ENCODE assay signal across 8 cellular contexts in the genomic region with DNA sequence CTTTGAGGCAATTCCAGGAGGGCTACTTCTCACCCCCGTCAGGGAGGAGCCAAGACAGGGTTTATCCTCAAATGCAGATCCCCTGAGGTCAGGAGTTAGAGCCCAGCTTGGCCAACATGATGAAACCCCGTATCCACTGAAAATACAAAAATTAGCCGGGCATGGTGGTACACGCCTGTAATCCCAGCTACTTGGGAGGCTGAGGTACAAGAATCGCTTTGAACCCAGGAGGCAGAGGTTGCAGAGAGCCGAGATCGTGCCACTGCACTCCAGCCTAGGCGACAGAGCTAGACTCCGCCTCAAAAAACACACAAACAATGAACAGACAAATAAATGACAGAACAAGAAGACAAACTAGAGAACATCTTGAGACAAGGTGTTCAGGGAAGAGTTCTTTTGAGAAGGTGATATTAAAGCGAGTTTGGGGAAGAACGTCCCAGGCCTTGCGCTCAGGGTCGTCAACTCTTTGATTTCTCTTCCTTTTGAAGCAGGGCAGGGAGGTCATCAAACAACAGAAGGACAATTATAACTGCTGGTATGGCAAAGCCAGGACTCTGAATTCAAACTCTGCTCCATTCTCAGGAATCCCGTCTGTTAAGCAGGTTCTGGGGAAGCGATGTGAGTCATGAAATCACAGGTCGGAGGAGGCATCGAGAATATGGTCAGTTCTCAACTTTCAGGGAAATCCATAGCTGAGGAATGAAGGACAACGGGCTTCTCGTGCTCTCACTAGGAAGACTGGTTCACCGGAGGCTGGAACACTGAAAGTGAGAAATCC. TPM values are rescaled to one million over a fixed set of nuclear protein-coding genes. Genes with fewer than 3 reads are reported as not detected.
DNase-seq lines count a peak whose midpoint lies in the region; ATAC-seq and TF ChIP-seq lines count a peak whose summit lies in the region.

No MANE protein-coding gene starts in this region.

- H3K4ac ChIP-seq in mesendoderm (ENCODE audit: low read depth, low read length) = no peak overlapping the region

- H3K4me2 ChIP-seq in BLaER1 treated with 17β-estradiol and CSF1 and Interleukin-3, amounts not matched to agents 10 nM and 100 nM = peak overlapping the region; percentile 83 to 95 (median 90)
- peak overlapping the region; percentile 83 for H3K4me2 ChIP-seq in mammary epithelial cell (ENCODE audit: insufficient read depth, low read depth, low read length)
- peak overlapping the region; percentile 90 for H3K4me2 ChIP-seq in mesendoderm (ENCODE audit: low read length)

- intact Hi-C loops in mammary epithelial cell (cut with micrococcal nuclease) = loop anchor here (5.0 kb wide), 1 partner anchor 45 kb away; no protein-coding TSS in a partner anchor

- TF ChIP-seq CTCF in mammary epithelial cell (conservative IDR thresholded peaks at IDR 0.05 in 1 of 2, IDR thresholded peaks at IDR 0.05 in 1 of 2; ENCODE audit: extremely low read depth in 1 of 2, insufficient read depth in 1 of 2, low read depth in 1 of 2, low read length in 2 of 2) = no peak

- no peak overlapping the region for H3K23ac ChIP-seq in mesendoderm (ENCODE audit: low read length)

- H3K18ac ChIP-seq in mesendoderm (ENCODE audit: low read length) = peak overlapping the region; percentile 34

- H2AK5ac ChIP-seq in mesendoderm (ENCODE audit: low read length) = no peak overlapping the region

- H3K79me1 ChIP-seq in mesendoderm (ENCODE audit: low read length) = peaks cover 16% of the 10 kb centered on the region

- no peak overlapping the region for H2BK120ac ChIP-seq in mesendoderm (ENCODE audit: low read depth, low read length)

- H3K79me2 ChIP-seq in mammary epithelial cell (ENCODE audit: insufficient read depth, low read length) = peaks cover 45% of the 10 kb centered on the region
- peaks cover 32% of the 10 kb centered on the region for H3K79me2 ChIP-seq in mesendoderm (ENCODE audit: control insufficient read depth, insufficient read depth, low read length)

- peaks cover under 1 to 16% (median 10%) of the 10 kb centered on the region in 11 experiments; a peak in 17 of 22 replicates for H3K36me3 ChIP-seq in BLaER1 treated with 17β-estradiol and CSF1 and Interleukin-3, amounts not matched to agents 10 nM and 100 nM
- H3K36me3 ChIP-seq in mammary epithelial cell (ENCODE audit: insufficient read depth, low read length) (no peaks in the 10 kb centered on the region), mesendoderm (ENCODE audit: control insufficient read depth, insufficient read depth, low read length) (no peaks in the 10 kb centered on the region)

- dilution Hi-C loops in mammary epithelial cell (cut with HindIII; ENCODE audit: low sequenced_read_pairs) = no loop called here

- CTCF ChIA-PET in mammary epithelial cell (lab: Charles Lee; ENCODE audit: low non-redundant PET) = no interaction called here

- H3K4me1 ChIP-seq in BLaER1 treated with 17β-estradiol and CSF1 and Interleukin-3, amounts not matched to agents 10 nM and 100 nM = peaks cover 39 to 48% (median 42%) of the 10 kb centered on the region in 10 experiments
- H3K4me1 ChIP-seq in mammary epithelial cell (ENCODE audit: insufficient read depth, low read length) (peaks cover 15% of the 10 kb centered on the region), mesendoderm (ENCODE audit: control insufficient read depth, low read depth, low read length) (peaks cover 11% of the 10 kb centered on the region)

- peak overlapping the region; percentile 79 to 97 (median 89) for H3K4me3 ChIP-seq in BLaER1 treated with 17β-estradiol and CSF1 and Interleukin-3, amounts not matched to agents 10 nM and 100 nM
- peak overlapping the region; percentile 68 for H3K4me3 ChIP-seq in Jurkat, Clone E6-1 (ENCODE audit: low read length)
- H3K4me3 ChIP-seq in mammary epithelial cell (replicated peaks in 1 of 3; ENCODE audit: insufficient read depth in 1 of 3, low read depth in 2 of 3, low read length in 3 of 3) = peak overlapping the region; percentile 68 to 74 (median 73)
- H3K4me3 ChIP-seq in mesendoderm (ENCODE audit: low read length) = peak overlapping the region; percentile 70

- H4K20me1 ChIP-seq in BLaER1 treated with 17β-estradiol and CSF1 and Interleukin-3, amounts not matched to agents 10 nM and 100 nM = peaks cover 30 to 36% (median 31%) of the 10 kb centered on the region in 11 experiments
- no peaks in the 10 kb centered on the region for H4K20me1 ChIP-seq in mammary epithelial cell (ENCODE audit: insufficient read depth, low read length)

- H3K9ac ChIP-seq in BLaER1 treated with 17β-estradiol and CSF1 and Interleukin-3, amounts not matched to agents 10 nM and 100 nM = peak overlapping the region; percentile 89 to 99 (median 97)
- H3K9ac ChIP-seq in mammary epithelial cell (ENCODE audit: insufficient read depth, low read length) (peak overlapping the region; percentile 95), mesendoderm (ENCODE audit: low read length) (peak overlapping the region; percentile 84)

- H3K9me3 ChIP-seq in BLaER1 treated with 17β-estradiol and CSF1 and Interleukin-3, amounts not matched to agents 10 nM and 100 nM (replicated peaks in 1 of 11) = no peaks in the 10 kb centered on the region
- no peaks in the 10 kb centered on the region for H3K9me3 ChIP-seq in mammary epithelial cell (replicated peaks; ENCODE audit: insufficient read depth, low read length)

- no peak overlapping the region for H2BK5ac ChIP-seq in mesendoderm (ENCODE audit: low read length)

- no peaks in the 10 kb centered on the region for H3K27me3 ChIP-seq in BLaER1 treated with 17β-estradiol and CSF1 and Interleukin-3, amounts not matched to agents 10 nM and 100 nM
- H3K27me3 ChIP-seq in mammary epithelial cell (ENCODE audit: insufficient read depth, low read length) (no peaks in the 10 kb centered on the region), mesendoderm (ENCODE audit: insufficient read depth, low read length, poor library complexity) (no peaks in the 10 kb centered on the region)

- BruUV-seq in mammary epithelial cell (replicated peaks; lab: Mats Ljungman, UMichigan) = TSS peak; percentile 81

- peak overlapping the region; percentile 94 for H2AFZ ChIP-seq in mammary epithelial cell (ENCODE audit: low read depth, low read length)

- no peak overlapping the region for H4K8ac ChIP-seq in mesendoderm (ENCODE audit: low read depth, low read length)

- ATAC-seq in HG03520 (IDR thresholded peaks at IDR 0.05; ENCODE audit: unreplicated experiment) = no peak

- no peak for DNase-seq in Jurkat, Clone E6-1 (ENCODE audit: low read depth, low spot score)
- peak; percentile 63 for DNase-seq in mammary epithelial cell
- DNase-seq in mesendoderm = no peak
- no peak for DNase-seq in nucleus accumbens (lab: John Stamatoyannopoulos, UW)
- no peak for DNase-seq in ecto neural progenitor cell (ENCODE audit: low spot score)
- no peak for DNase-seq in effector CD4-positive, alpha-beta T cell

- no peak overlapping the region for H2BK15ac ChIP-seq in mesendoderm (replicated peaks; ENCODE audit: low read depth)

- H4K5ac ChIP-seq in mesendoderm (ENCODE audit: low read length) = no peak overlapping the region

- in situ Hi-C loops in mammary epithelial cell (cut with MboI; ENCODE audit: low sequenced_read_pairs in 2 of 2) = no loop called here

- 31% methylated on average over 18 of the region's 20 CpGs for WGBS in mammary epithelial cell (ENCODE audit: low coverage, missing lambda C conversion rate)
- no CpG with 5 or more reads among the region's 20 CpGs for WGBS in mesendoderm (ENCODE audit: extremely low coverage, insufficient coverage, low lambda C conversion rate)

- H3K56ac ChIP-seq in mesendoderm (ENCODE audit: low read length) = peak overlapping the region; percentile 86

- peak overlapping the region; percentile 75 to 98 (median 96); a peak in 21 of 22 replicates for H3K27ac ChIP-seq in BLaER1 treated with 17β-estradiol and CSF1 and Interleukin-3, amounts not matched to agents 10 nM and 100 nM
- H3K27ac ChIP-seq in mammary epithelial cell (ENCODE audit: insufficient read depth, low read depth, low read length) (peak overlapping the region; percentile 86), mesendoderm (ENCODE audit: low read depth, low read length) (no peak overlapping the region)

RNA-seq across cellular contexts. Expression of a gene that starts 1.4 kb away (rescaled TPM):
- 249 TPM for polyA plus RNA-seq in Jurkat, Clone E6-1 (2012; ENCODE audit: insufficient read depth, insufficient read length)
- total RNA-seq in mammary epithelial cell = 100 to 1,000 TPM in 1 of 2 donors, 10 to 100 TPM in 1; 50.7 to 145 TPM
- 112 TPM for polyA plus RNA-seq in mammary epithelial cell
- polyA minus RNA-seq in mammary epithelial cell = 77.2 TPM
- 107 TPM for polyA plus RNA-seq in mesendoderm (2013, experiment 1 of 2)
- polyA plus RNA-seq in mesendoderm (2013, experiment 2 of 2) = 107 TPM
